ENCODE assay signal across 2 cellular contexts in the genomic region with DNA sequence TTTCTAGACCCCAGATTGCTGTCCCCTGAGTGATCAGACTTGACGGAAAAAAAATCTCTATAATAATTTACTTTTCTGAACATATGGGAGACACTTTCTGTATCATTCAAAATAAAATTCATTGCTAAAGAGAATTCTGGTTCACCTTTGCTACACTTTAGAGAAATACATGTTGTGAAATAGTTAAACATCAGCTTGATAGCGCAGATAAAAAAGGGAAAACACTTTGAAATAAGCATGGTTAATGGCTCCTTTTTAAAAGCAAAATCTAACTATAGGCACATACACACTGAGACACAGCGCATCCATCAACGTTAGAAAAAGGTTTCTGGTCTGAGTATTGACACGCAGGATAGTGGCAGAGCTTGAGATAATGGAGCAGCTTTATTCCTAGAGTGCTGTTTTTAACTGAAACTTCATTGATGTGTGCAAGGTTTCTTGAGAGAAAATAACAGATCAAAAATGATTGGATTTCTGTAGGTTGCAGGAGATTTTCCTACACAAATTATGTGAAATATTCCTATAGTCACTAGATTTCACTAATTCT.
A peak's percentile ranks its signal among the peaks of the same experiment; 100 is the strongest.
TF ChIP-seq lines count a peak whose summit lies in the region.

No MANE protein-coding gene starts in this region.

TF ChIP-seq in GM23338, 12 proteins besides CTCF, POLR2A, EP300 and RAD21:
- no peak for TF ChIP-seq NANOG (IDR thresholded peaks at IDR 0.05; ENCODE audit: borderline replicate concordance)
- no peak for TF ChIP-seq POLR2AphosphoS5 (IDR thresholded peaks at IDR 0.05; ENCODE audit: low read depth)
- no peak for TF ChIP-seq REST (IDR thresholded peaks at IDR 0.05; ENCODE audit: unreplicated experiment)
- no peak for TF ChIP-seq JUNB (IDR thresholded peaks at IDR 0.05; ENCODE audit: unreplicated experiment)
- TF ChIP-seq EZH2phosphoT487 (IDR thresholded peaks at IDR 0.05; ENCODE audit: unreplicated experiment), result no peak
- TF ChIP-seq ZNF114 (CRISPR knock-in tag; IDR thresholded peaks at IDR 0.05), result no peak
TF ChIP-seq in GM23338: peak in this region for 0.

TF ChIP-seq in IMR-90, 13 proteins besides CTCF, POLR2A, EP300 and RAD21:
- TF ChIP-seq CEBPB (IDR thresholded peaks at IDR 0.05; ENCODE audit: low read depth, low read length) (0 out of 2 replicates have a peak, but pooled peaks have one; percentile 20), SMC3 (IDR thresholded peaks at IDR 0.05; ENCODE audit: low read depth, low read length) (no peak), NFE2L2 (IDR thresholded peaks at IDR 0.05; ENCODE audit: low read depth, low read length) (no peak)
